Comparison of ENCODE assay signal across 11 cellular contexts in the genomic region with DNA sequence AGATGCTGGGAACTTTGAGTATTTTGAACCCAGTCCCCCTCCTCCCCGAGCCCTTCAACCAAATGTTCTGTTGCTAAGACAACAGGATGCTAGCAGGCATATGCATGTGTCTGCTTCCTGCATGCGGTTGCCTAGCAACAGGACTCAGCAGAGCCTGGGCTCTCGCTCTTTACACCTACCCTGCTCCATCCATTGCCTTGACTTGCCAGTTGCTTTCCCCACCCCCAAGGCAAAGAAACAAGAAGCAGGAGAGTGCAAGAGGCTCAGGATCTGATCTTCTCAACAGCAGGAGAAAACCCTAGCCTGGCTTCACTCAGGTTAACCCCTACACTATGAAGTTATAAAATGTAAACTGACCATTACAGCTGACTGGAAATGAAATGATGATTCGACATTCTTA.
DNase-seq lines count a peak whose midpoint lies in the region; ATAC-seq lines count a peak whose summit lies in the region.
"Had no signal": no experiment of that assay in that cellular context is flagged by ENCODE, and none has a peak within 500 bp of the region (broad histone marks: within the 10 kb centered on the region; RNA-seq: fewer than 3 reads in every experiment).

No MANE protein-coding gene starts in this region.

- DNase-seq in Ammon's horn (ENCODE audit: low spot score) (peak; percentile 84), amygdala (lab: John Stamatoyannopoulos, UW) (peak in 39 of 56 donors; percentile 2 to 71 (median 32)), RPMI8226 (no peak), dedifferentiated amniotic fluid mesenchymal stem cell (ENCODE audit: extremely low spot score) (no peak)
- no peak for DNase-seq in CD8-positive, alpha-beta memory T cell
- DNase-seq: left ventricle myocardium superior, T-cell had no signal

- no peaks in the 10 kb centered on the region for H3K9me3 ChIP-seq in CD8-positive, alpha-beta memory T cell (ENCODE audit: low read length)

- peak overlapping the region in 1 of 8 donors; percentile 31 for H3K27ac Mint-ChIP-seq in CD8-positive, alpha-beta memory T cell
- H3K27ac Mint-ChIP-seq: T-cell had no signal

- no peak overlapping the region for H3K4me3 Mint-ChIP-seq in CD8-positive, alpha-beta memory T cell
- H3K4me3 Mint-ChIP-seq: central memory CD8-positive, alpha-beta T cell; T-cell had no signal

- CTCF ChIA-PET in CD8-positive, alpha-beta memory T cell (lab: Charles Lee): no interaction called here

- no peaks in the 10 kb centered on the region for H3K4me1 ChIP-seq in CD8-positive, alpha-beta memory T cell (ENCODE audit: insufficient read depth, low read length)

- H3K27ac ChIP-seq in CD8-positive, alpha-beta memory T cell (ENCODE audit: low read depth, low read length): no peak overlapping the region

- H3K36me3 Mint-ChIP-seq in CD8-positive, alpha-beta memory T cell: peaks cover 0 to 2% (median 0%) of the 10 kb centered on the region in 3 donors
- H3K36me3 Mint-ChIP-seq: T-cell had no signal

- POLR2A ChIA-PET in CD8-positive, alpha-beta memory T cell (lab: Charles Lee): no interaction called here

- ATAC-seq in GM19397 (IDR thresholded peaks at IDR 0.05; ENCODE audit: unreplicated experiment) (peak; percentile 80), HG03521 (IDR thresholded peaks at IDR 0.05; ENCODE audit: unreplicated experiment) (peak; percentile 83), GM21528 (IDR thresholded peaks at IDR 0.05; ENCODE audit: low FRiP score, unreplicated experiment) (no peak)
- ATAC-seq: left ventricle myocardium superior, T-cell had no signal

- H3K27me3 ChIP-seq in CD8-positive, alpha-beta memory T cell (ENCODE audit: insufficient read depth, low read length, poor library complexity, severe bottlenecking): no peaks in the 10 kb centered on the region

- H3K27me3 Mint-ChIP-seq in CD8-positive, alpha-beta memory T cell: peaks cover 0 to under 1% of the 10 kb centered on the region in 2 donors
- H3K27me3 Mint-ChIP-seq: central memory CD8-positive, alpha-beta T cell had no signal

- H3K4me3 ChIP-seq in CD8-positive, alpha-beta memory T cell (ENCODE audit: low read length): no peak overlapping the region

- H3K9me3 Mint-ChIP-seq in CD8-positive, alpha-beta memory T cell: peaks cover 0 to 5% (median 0%) of the 10 kb centered on the region in 5 donors
- H3K9me3 Mint-ChIP-seq: central memory CD8-positive, alpha-beta T cell had no signal

- no peaks in the 10 kb centered on the region for H3K36me3 ChIP-seq in CD8-positive, alpha-beta memory T cell (ENCODE audit: insufficient read depth, low read length)

- no peaks in the 10 kb centered on the region for H3K4me1 Mint-ChIP-seq in CD8-positive, alpha-beta memory T cell
- H3K4me1 Mint-ChIP-seq: central memory CD8-positive, alpha-beta T cell; T-cell had no signal

Comparison
In these comparisons a context has a peak if more than half of its experiments do, and no peak if none do; other contexts are left out.
1. DNase-seq: peak in Ammon's horn (single experiment) and amygdala (39 of 56); none in CD8-positive, alpha-beta memory T cell (0 of 5), RPMI8226 (single experiment) and dedifferentiated amniotic fluid mesenchymal stem cell (single experiment).